ENCODE assay signal across 25 cellular contexts in the genomic region with DNA sequence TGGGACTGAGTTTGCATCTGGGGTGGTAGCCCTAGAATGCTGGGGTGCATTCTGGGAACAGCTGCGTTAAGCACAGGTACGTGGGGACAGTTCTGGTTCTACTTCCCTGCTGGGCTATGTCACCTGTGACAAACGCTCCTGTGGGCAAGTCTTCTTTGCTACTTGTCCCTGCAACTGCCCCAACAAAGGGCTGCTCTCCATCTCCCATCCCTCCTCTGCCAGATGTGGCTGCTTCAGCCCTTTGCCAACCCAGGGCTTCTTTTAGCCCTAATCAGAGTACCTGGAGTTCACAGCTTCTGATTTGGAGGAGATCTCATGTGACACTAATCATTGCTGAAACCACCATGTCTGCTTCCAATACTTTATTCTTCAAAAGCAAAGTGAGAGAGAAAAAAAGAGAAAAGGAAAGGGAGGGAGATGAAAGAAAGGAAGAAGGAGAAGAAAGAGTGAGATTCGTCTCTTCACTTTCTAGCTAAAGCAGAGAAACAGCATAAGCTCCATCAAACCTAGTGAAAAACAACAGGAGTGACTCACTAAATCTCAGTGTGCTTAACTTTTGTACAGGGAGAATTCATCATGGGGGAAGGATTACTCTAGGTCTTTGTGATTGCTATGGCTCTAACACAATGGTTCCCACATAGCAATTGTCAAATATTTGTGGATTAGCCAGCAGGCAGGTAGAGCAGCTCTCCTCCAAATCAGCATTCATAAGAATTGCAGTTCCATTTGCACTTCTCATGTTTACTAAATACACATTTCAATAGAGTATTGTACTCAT.
DNase-seq lines count a peak whose midpoint lies in the region; FAIRE-seq and TF ChIP-seq lines count a peak whose summit lies in the region.
"Had no signal": no experiment of that assay in that cellular context is flagged by ENCODE, and none has a peak within 500 bp of the region (broad histone marks: within the 10 kb centered on the region; RNA-seq: fewer than 3 reads in every experiment).

No MANE protein-coding gene starts in this region.

- H4K91ac ChIP-seq in neuronal stem cell (ENCODE audit: low read depth, low read length, poor library complexity) = no peak overlapping the region

- TF ChIP-seq CTCF in PC-9 (conservative IDR thresholded peaks at IDR 0.05) (no peak), brain microvascular endothelial cell (IDR thresholded peaks at IDR 0.05; ENCODE audit: low read depth, low read length, missing control alignments) (no peak), colonic mucosa (IDR thresholded peaks at IDR 0.05) (no peak)

- H2BK12ac ChIP-seq in neuronal stem cell (ENCODE audit: low read length) = no peak overlapping the region

- H3K79me1 ChIP-seq in neuronal stem cell (ENCODE audit: low read depth, low read length) = no peaks in the 10 kb centered on the region

- H2BK120ac ChIP-seq in neuronal stem cell (ENCODE audit: low read depth, low read length) = no peak overlapping the region

- no peak overlapping the region for H3K14ac ChIP-seq in neuronal stem cell (ENCODE audit: low read length)

- no peak for TF ChIP-seq POLR2A in GM12891 (IDR thresholded peaks at IDR 0.05; ENCODE audit: low read depth, low read length)

- H4K20me1 ChIP-seq in PC-9 (ENCODE audit: insufficient read depth) = no peaks in the 10 kb centered on the region

- POLR2A ChIA-PET in PC-9 (lab: Charles Lee; ENCODE audit: unreplicated experiment) = no interaction called here

- no peak overlapping the region for H2AK5ac ChIP-seq in neuronal stem cell (ENCODE audit: low read depth, low read length)

- H3K36me3 ChIP-seq in H7 (replicated peaks; ENCODE audit: control insufficient read depth, insufficient read depth, low read length) (no peaks in the 10 kb centered on the region), PC-9 (ENCODE audit: low read depth) (no peaks in the 10 kb centered on the region), neuronal stem cell (replicated peaks in 1 of 2; ENCODE audit: control insufficient read depth in 2 of 2, insufficient read depth in 2 of 2, low read length in 2 of 2) (no peaks in the 10 kb centered on the region), brain microvascular endothelial cell (replicated peaks) (no peaks in the 10 kb centered on the region), colonic mucosa (no peaks in the 10 kb centered on the region)
- H3K36me3 ChIP-seq: sigmoid colon had no signal

- H3K4me3 ChIP-seq in H7 (ENCODE audit: insufficient read depth, low read depth, low read length) = no peak overlapping the region
- no peak overlapping the region for H3K4me3 ChIP-seq in PC-9
- H3K4me3 ChIP-seq in neuronal stem cell (ENCODE audit: low read length in 2 of 2) = no peak overlapping the region
- no peak overlapping the region for H3K4me3 ChIP-seq in brain microvascular endothelial cell (ENCODE audit: low read depth, low read length)
- no peak overlapping the region for H3K4me3 ChIP-seq in colonic mucosa
- H3K4me3 ChIP-seq: body of pancreas, coronary artery, sigmoid colon had no signal

- DNase-seq in H7 (peak; percentile 2), PC-9 (no peak), fibroblast of peridontal ligament (ENCODE audit: extremely low read depth) (peak; percentile 38), neuronal stem cell (ENCODE audit: low spot score) (no peak), GM12891 (ENCODE audit: insufficient read length, low spot score) (no peak), brain microvascular endothelial cell (no peak), colonic mucosa (no peak), NCI-H226 (no peak)
- DNase-seq: activated CD4-positive, alpha-beta T cell treated with anti-CD3 and anti-CD28 coated beads, Interleukin-2, amount 10 ng/mL, durations not matched to agents 24 days and 14 days; activated CD8-positive, alpha-beta memory T cell treated with anti-CD3 and anti-CD28 coated beads, Interleukin-2, amount 10 ng/mL, durations not matched to agents 7 days and 5 days; activated naive CD8-positive, alpha-beta T cell treated with anti-CD3 and anti-CD28 coated beads for 36 hours; body of pancreas; C1 segment of cervical spinal cord; Calu3; foreskin melanocyte; left cardiac atrium; naive thymus-derived CD4-positive, alpha-beta T cell; NCI-H2107; NCI-H524; SIG-M5; sigmoid colon; T-cell had no signal

- H3K4me2 ChIP-seq in PC-9 = peak overlapping the region; percentile 10; the same call in 1 of the 2 replicates
- no peak overlapping the region for H3K4me2 ChIP-seq in neuronal stem cell (ENCODE audit: insufficient read depth, low read length, poor library complexity, severe bottlenecking)

- FAIRE-seq in GM12891 (lab: Jason Lieb, UNC) = no peak
- FAIRE-seq: G401.6 had no signal

- no peak overlapping the region for H2BK5ac ChIP-seq in neuronal stem cell (ENCODE audit: low read length)

- no peak overlapping the region for H3K9ac ChIP-seq in neuronal stem cell (ENCODE audit: low read depth, low read length, poor library complexity)
- H3K9ac ChIP-seq in colonic mucosa (ENCODE audit: low read depth in 2 of 2, low read length in 2 of 2) = no peak overlapping the region
- H3K9ac ChIP-seq: parathyroid adenoma had no signal

- H3K79me2 ChIP-seq in PC-9 (ENCODE audit: low read depth) = no peaks in the 10 kb centered on the region
- H3K79me2 ChIP-seq: parathyroid adenoma had no signal

- intact Hi-C loops in PC-9 (cut with micrococcal nuclease; ENCODE audit: unreplicated experiment) = no loop called here
- intact Hi-C loops in colonic mucosa (cut with DNase I) = no loop called here

- H3K9me3 ChIP-seq in PC-9 (ENCODE audit: insufficient read depth, low read depth) (peaks cover 5% of the 10 kb centered on the region), neuronal stem cell (replicated peaks in 1 of 2; ENCODE audit: control insufficient read depth in 2 of 2, insufficient read depth in 1 of 2, low read depth in 1 of 2, low read length in 2 of 2) (no peaks in the 10 kb centered on the region), colonic mucosa (no peaks in the 10 kb centered on the region)
- H3K9me3 ChIP-seq: body of pancreas had no signal

- no peak overlapping the region for H3K23ac ChIP-seq in neuronal stem cell (ENCODE audit: low read depth, low read length, poor library complexity)

- in situ Hi-C loops in brain microvascular endothelial cell (cut with HindIII; ENCODE audit: low pct_ligation_motif_present, low sequenced_read_pairs) = no loop called here

- H3K27me3 ChIP-seq in H7 (ENCODE audit: control insufficient read depth, insufficient read depth, low read length) = no peaks in the 10 kb centered on the region
- no peaks in the 10 kb centered on the region for H3K27me3 ChIP-seq in PC-9 (ENCODE audit: insufficient read depth, low read depth)
- H3K27me3 ChIP-seq in neuronal stem cell (ENCODE audit: control insufficient read depth in 3 of 3, insufficient read depth in 3 of 3, low read depth in 1 of 3, low read length in 3 of 3) = no peaks in the 10 kb centered on the region
- no peaks in the 10 kb centered on the region for H3K27me3 ChIP-seq in brain microvascular endothelial cell (replicated peaks)
- H3K27me3 ChIP-seq in colonic mucosa = no peaks in the 10 kb centered on the region
- H3K27me3 ChIP-seq: body of pancreas, sigmoid colon had no signal

- WGBS in neuronal stem cell (ENCODE audit: extremely low coverage in 2 of 2, insufficient read length in 2 of 2, insufficient replicate concordance in 1 of 2), 2 donors = no CpG with 5 or more reads among the region's 4 CpGs

- H2AFZ ChIP-seq in PC-9 (no peak overlapping the region), neuronal stem cell (ENCODE audit: low read length) (no peak overlapping the region)
- H2AFZ ChIP-seq: parathyroid adenoma had no signal

- peak overlapping the region; percentile 59 for H3K18ac ChIP-seq in neuronal stem cell (ENCODE audit: low read length)

- H4K8ac ChIP-seq in neuronal stem cell (ENCODE audit: low read depth, low read length) = no peak overlapping the region

- H2BK15ac ChIP-seq in neuronal stem cell (ENCODE audit: low read length) = no peak overlapping the region

- H3K27ac ChIP-seq in PC-9 (no peak overlapping the region), neuronal stem cell (replicated peaks; ENCODE audit: low read length) (peak overlapping the region; percentile 4), brain microvascular endothelial cell (no peak overlapping the region), colonic mucosa (no peak overlapping the region)
- H3K27ac ChIP-seq: body of pancreas, coronary artery, parathyroid adenoma, sigmoid colon had no signal

- no TSS peak for BruUV-seq in PC-9 (replicated peaks; lab: Mats Ljungman, UMichigan)

- H3F3A ChIP-seq in PC-9 (ENCODE audit: insufficient read depth, low read depth) = no peaks in the 10 kb centered on the region

- no peak overlapping the region for H3K4ac ChIP-seq in neuronal stem cell (ENCODE audit: low read length)

- no peaks in the 10 kb centered on the region for H3K9me2 ChIP-seq in PC-9 (ENCODE audit: insufficient read depth)

- CTCF ChIA-PET in PC-9 (lab: Charles Lee) = no interaction called here

- 0 out of 2 replicates have a peak, but pooled peaks cover 8% of the 10 kb centered on the region for H3K4me1 ChIP-seq in PC-9 (replicated peaks; ENCODE audit: insufficient read depth)
- peaks cover 0 to 4% of the 10 kb centered on the region in 2 donors for H3K4me1 ChIP-seq in neuronal stem cell (ENCODE audit: control insufficient read depth in 2 of 2, insufficient read depth in 1 of 2, low read depth in 1 of 2, low read length in 2 of 2)
- H3K4me1 ChIP-seq in colonic mucosa = no peaks in the 10 kb centered on the region
- H3K4me1 ChIP-seq: body of pancreas, parathyroid adenoma, sigmoid colon had no signal

TF ChIP-seq in GM12891, 5 proteins besides CTCF, POLR2A, EP300 and RAD21:
- no peak for TF ChIP-seq TAF1 (IDR thresholded peaks at IDR 0.05; ENCODE audit: low read depth, low read length)
- no peak for TF ChIP-seq POU2F2 (IDR thresholded peaks at IDR 0.05; ENCODE audit: low read depth, low read length)
- TF ChIP-seq POLR2AphosphoS5 (IDR thresholded peaks at IDR 0.05; ENCODE audit: low read depth, low read length) = no peak
- TF ChIP-seq PAX5 (IDR thresholded peaks at IDR 0.05; ENCODE audit: insufficient read depth, low read length, severe bottlenecking) = no peak
- TF ChIP-seq SPI1 (IDR thresholded peaks at IDR 0.05; ENCODE audit: low read depth, low read length) = no peak
TF ChIP-seq in GM12891: peak in this region for 0.

Comparison
In these comparisons a context has a peak if more than half of its experiments do, and no peak if none do; other contexts are left out.
1. DNase-seq: peak in H7 (single experiment) and fibroblast of peridontal ligament (single experiment); none in PC-9 (0 of 2), neuronal stem cell (single experiment), GM12891 (single experiment), brain microvascular endothelial cell (single experiment), colonic mucosa (single experiment) and NCI-H226 (single experiment).